ENCODE assay signal across 1 cellular context in genomic region chr1:40703316-40703715, GRCh38.
TF ChIP-seq lines count a peak whose summit lies in the region.

No MANE protein-coding gene starts in this region.

TF ChIP-seq in GM12878, 131 proteins besides CTCF, POLR2A, EP300 and RAD21:
- TF ChIP-seq CBX5 (IDR thresholded peaks at IDR 0.05; ENCODE audit: low read depth) = no peak
- TF ChIP-seq STAT3 (IDR thresholded peaks at IDR 0.05; ENCODE audit: low read depth, low read length) = no peak
- TF ChIP-seq, protein P1, sequence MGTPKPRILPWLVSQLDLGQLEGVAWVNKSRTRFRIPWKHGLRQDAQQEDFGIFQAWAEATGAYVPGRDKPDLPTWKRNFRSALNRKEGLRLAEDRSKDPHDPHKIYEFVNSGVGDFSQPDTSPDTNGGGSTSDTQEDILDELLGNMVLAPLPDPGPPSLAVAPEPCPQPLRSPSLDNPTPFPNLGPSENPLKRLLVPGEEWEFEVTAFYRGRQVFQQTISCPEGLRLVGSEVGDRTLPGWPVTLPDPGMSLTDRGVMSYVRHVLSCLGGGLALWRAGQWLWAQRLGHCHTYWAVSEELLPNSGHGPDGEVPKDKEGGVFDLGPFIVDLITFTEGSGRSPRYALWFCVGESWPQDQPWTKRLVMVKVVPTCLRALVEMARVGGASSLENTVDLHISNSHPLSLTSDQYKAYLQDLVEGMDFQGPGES (IDR thresholded peaks at IDR 0.05) = no peak
- TF ChIP-seq CHD2 (IDR thresholded peaks at IDR 0.05; ENCODE audit: borderline replicate concordance, low read depth, low read length) = no peak
- TF ChIP-seq JUND (IDR thresholded peaks at IDR 0.05; ENCODE audit: low read depth, low read length) = no peak
- TF ChIP-seq NFIC (IDR thresholded peaks at IDR 0.05; ENCODE audit: low read depth, low read length) = no peak
- TF ChIP-seq, protein P2, sequence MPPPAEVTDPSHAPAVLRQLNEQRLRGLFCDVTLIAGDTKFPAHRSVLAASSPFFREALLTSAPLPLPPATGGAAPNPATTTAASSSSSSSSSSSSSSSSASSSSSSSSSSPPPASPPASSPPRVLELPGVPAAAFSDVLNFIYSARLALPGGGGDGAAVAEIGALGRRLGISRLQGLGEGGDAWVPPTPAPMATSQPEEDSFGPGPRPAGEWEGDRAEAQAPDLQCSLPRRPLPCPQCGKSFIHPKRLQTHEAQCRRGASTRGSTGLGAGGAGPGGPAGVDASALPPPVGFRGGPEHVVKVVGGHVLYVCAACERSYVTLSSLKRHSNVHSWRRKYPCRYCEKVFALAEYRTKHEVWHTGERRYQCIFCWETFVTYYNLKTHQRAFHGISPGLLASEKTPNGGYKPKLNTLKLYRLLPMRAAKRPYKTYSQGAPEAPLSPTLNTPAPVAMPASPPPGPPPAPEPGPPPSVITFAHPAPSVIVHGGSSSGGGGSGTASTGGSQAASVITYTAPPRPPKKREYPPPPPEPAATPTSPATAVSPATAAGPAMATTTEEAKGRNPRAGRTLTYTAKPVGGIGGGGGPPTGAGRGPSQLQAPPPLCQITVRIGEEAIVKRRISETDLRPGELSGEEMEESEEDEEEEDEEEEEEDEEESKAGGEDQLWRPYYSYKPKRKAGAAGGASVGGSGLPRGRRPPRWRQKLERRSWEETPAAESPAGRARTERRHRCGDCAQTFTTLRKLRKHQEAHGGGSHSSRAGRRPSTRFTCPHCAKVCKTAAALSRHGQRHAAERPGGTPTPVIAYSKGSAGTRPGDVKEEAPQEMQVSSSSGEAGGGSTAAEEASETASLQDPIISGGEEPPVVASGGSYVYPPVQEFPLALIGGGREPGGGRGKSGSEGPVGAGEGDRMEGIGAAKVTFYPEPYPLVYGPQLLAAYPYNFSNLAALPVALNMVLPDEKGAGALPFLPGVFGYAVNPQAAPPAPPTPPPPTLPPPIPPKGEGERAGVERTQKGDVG (CRISPR knock-in tag; IDR thresholded peaks at IDR 0.05) = no peak
- TF ChIP-seq MXI1 (IDR thresholded peaks at IDR 0.05; ENCODE audit: low read depth, low read length) = no peak
- no peak for TF ChIP-seq TCF7 (IDR thresholded peaks at IDR 0.05; ENCODE audit: borderline replicate concordance)
- no peak for TF ChIP-seq REST (IDR thresholded peaks at IDR 0.05; ENCODE audit: low read depth, low read length)
- no peak for TF ChIP-seq ZBTB33 (IDR thresholded peaks at IDR 0.05)
- TF ChIP-seq TCF3 (IDR thresholded peaks at IDR 0.05; ENCODE audit: borderline replicate concordance, insufficient read depth, low read depth, low read length) = no peak
- TF ChIP-seq STAT1 (conservative IDR thresholded peaks at IDR 0.05) = no peak
- no peak for TF ChIP-seq MYB (IDR thresholded peaks at IDR 0.05; ENCODE audit: borderline replicate concordance, low read depth, low read length)
- no peak for TF ChIP-seq IRF4 (IDR thresholded peaks at IDR 0.05; ENCODE audit: low read depth, low read length)
- TF ChIP-seq HDAC2 (IDR thresholded peaks at IDR 0.05) = no peak
- no peak for TF ChIP-seq RELA (IDR thresholded peaks at IDR 0.05; ENCODE audit: borderline replicate concordance, partially characterized antibody)
- TF ChIP-seq, protein P3, sequence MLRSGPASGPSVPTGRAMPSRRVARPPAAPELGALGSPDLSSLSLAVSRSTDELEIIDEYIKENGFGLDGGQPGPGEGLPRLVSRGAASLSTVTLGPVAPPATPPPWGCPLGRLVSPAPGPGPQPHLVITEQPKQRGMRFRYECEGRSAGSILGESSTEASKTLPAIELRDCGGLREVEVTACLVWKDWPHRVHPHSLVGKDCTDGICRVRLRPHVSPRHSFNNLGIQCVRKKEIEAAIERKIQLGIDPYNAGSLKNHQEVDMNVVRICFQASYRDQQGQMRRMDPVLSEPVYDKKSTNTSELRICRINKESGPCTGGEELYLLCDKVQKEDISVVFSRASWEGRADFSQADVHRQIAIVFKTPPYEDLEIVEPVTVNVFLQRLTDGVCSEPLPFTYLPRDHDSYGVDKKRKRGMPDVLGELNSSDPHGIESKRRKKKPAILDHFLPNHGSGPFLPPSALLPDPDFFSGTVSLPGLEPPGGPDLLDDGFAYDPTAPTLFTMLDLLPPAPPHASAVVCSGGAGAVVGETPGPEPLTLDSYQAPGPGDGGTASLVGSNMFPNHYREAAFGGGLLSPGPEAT (IDR thresholded peaks at IDR 0.05; ENCODE audit: low read depth) = no peak
